19 cellular contexts compared by ENCODE assay signal in the genomic region with DNA sequence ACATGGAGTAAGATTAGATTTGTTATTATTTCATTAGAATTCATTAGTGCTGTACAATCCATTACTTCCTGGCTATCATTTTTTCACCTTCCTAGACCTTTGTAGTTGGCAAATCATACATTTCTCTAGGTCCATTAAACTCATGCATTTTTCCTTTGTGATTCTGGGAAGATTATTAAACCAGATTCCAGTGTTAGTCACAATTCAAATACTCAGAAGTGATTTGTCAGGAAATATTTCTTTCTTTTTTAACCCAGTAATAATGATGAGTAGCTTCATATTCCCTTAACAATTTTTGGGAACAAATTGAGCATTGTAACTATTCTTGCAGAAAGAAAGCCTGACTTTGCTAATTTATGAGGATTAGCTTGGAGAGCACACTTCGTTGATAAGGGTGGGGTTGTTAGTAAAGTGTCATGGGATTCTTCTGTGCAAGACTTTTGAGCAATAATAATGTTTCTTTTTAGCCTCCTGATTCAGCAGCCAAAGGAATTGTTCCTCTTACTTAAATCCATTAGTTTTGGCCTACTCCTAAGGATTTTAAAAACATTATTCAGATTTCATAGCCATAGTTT. TPM values are rescaled to one million over a fixed set of nuclear protein-coding genes. Genes with fewer than 3 reads are reported as not detected.
"Had no signal": no experiment of that assay in that cellular context is flagged by ENCODE, and none has a peak within 500 bp of the region (broad histone marks: within the 10 kb centered on the region; RNA-seq: fewer than 3 reads in every experiment).

No MANE protein-coding gene starts in this region.

- H3K4me3 ChIP-seq: cardiac muscle cell, dorsolateral prefrontal cortex, prostate gland, right lobe of liver, spleen, stomach had no signal

- DNase-seq: activated naive CD4-positive, alpha-beta T cell treated with anti-CD3 and anti-CD28 coated beads for 36 hours; activated naive CD8-positive, alpha-beta T cell treated with anti-CD3 and anti-CD28 coated beads, Interleukin-2, amount 50 U/mL, for 24 hours; dorsolateral prefrontal cortex; endodermal cell; erythroblast; glutamatergic neuron; mesendoderm; right lobe of liver; spleen; stomach had no signal

- H3K36me3 ChIP-seq: cardiac muscle cell, prostate gland, right lobe of liver, spleen, stomach had no signal

- ATAC-seq: activated naive CD8-positive, alpha-beta T cell treated with anti-CD3 and anti-CD28 coated beads, Interleukin-2, amount 50 U/mL, for 24 hours; activated T-helper 17 cell treated with anti-CD3 and anti-CD28 coated beads, Interleukin-2, amount 50 U/mL, for 72 hours; right lobe of liver had no signal

- H3K27ac ChIP-seq: cardiac muscle cell, dorsolateral prefrontal cortex, prostate gland, right lobe of liver, spleen, stomach had no signal

- H3K9me3 ChIP-seq: prostate gland, right lobe of liver, spleen, stomach had no signal

- H3K4me1 ChIP-seq: prostate gland, stomach had no signal

- H3K27me3 ChIP-seq: cardiac muscle cell, right lobe of liver had no signal

RNA-seq across cellular contexts. Expression of gene KRT24, which starts 18.7 kb away (rescaled TPM):
- total RNA-seq: activated CD8-positive, alpha-beta memory T cell treated with anti-CD3 and anti-CD28 coated beads for 36 hours; activated naive CD4-positive, alpha-beta T cell treated with anti-CD3 and anti-CD28 coated beads for 36 hours; activated T-helper 17 cell treated with anti-CD3 and anti-CD28 coated beads, Interleukin-2, amount 50 U/mL, for 72 hours; cardiac muscle cell; dorsolateral prefrontal cortex; endodermal cell; kidney epithelial cell; liver; omental fat pad; prostate gland; right lobe of liver; spleen had no signal
- polyA plus RNA-seq: cardiac muscle cell, liver had no signal

RNA-seq across cellular contexts. Expression of gene KRT25, which starts 32.9 kb away (rescaled TPM):
- total RNA-seq: activated CD8-positive, alpha-beta memory T cell treated with anti-CD3 and anti-CD28 coated beads for 36 hours; activated naive CD4-positive, alpha-beta T cell treated with anti-CD3 and anti-CD28 coated beads for 36 hours; activated T-helper 17 cell treated with anti-CD3 and anti-CD28 coated beads, Interleukin-2, amount 50 U/mL, for 72 hours; cardiac muscle cell; dorsolateral prefrontal cortex; endodermal cell; kidney epithelial cell; liver; omental fat pad; right lobe of liver; spleen; stomach; ureter had no signal
- polyA plus RNA-seq: cardiac muscle cell, liver, spleen, stomach had no signal

RNA-seq across cellular contexts. Expression of gene KRT26, which starts 49.8 kb away (rescaled TPM):
- total RNA-seq: activated CD8-positive, alpha-beta memory T cell treated with anti-CD3 and anti-CD28 coated beads for 36 hours; activated naive CD4-positive, alpha-beta T cell treated with anti-CD3 and anti-CD28 coated beads for 36 hours; activated T-helper 17 cell treated with anti-CD3 and anti-CD28 coated beads, Interleukin-2, amount 50 U/mL, for 72 hours; cardiac muscle cell; dorsolateral prefrontal cortex; endodermal cell; kidney epithelial cell; liver; omental fat pad; right lobe of liver; spleen; stomach; ureter had no signal
- polyA plus RNA-seq: cardiac muscle cell, liver, neural cell, spleen, stomach had no signal

RNA-seq across cellular contexts. Expression of gene KRT222, which starts 57.3 kb away (rescaled TPM):
- total RNA-seq: activated CD8-positive, alpha-beta memory T cell treated with anti-CD3 and anti-CD28 coated beads for 36 hours; activated naive CD4-positive, alpha-beta T cell treated with anti-CD3 and anti-CD28 coated beads for 36 hours; activated T-helper 17 cell treated with anti-CD3 and anti-CD28 coated beads, Interleukin-2, amount 50 U/mL, for 72 hours; cardiac muscle cell; kidney epithelial cell had no signal
